9 cellular contexts compared by ENCODE assay signal in genomic region chr13:38718374-38718773, GRCh38. TPM values are rescaled to one million over a fixed set of nuclear protein-coding genes. Genes with fewer than 3 reads are reported as not detected.
"Had no signal": no experiment of that assay in that cellular context is flagged by ENCODE, and none has a peak within 500 bp of the region (broad histone marks: within the 10 kb centered on the region; RNA-seq: fewer than 3 reads in every experiment).

No MANE protein-coding gene starts in this region.

- H3K36me3 ChIP-seq: HAP-1 had no signal

- DNase-seq: GM23248, GOT3, H7, H9, HCEC 1CT, HFFc6 had no signal

- ATAC-seq: GM23338, HCT116 had no signal

- H3K27ac ChIP-seq: GM23248 had no signal

- H3K4me3 ChIP-seq: GM23248, GM23338, HAP-1 had no signal

- H3K9me3 ChIP-seq: HAP-1 had no signal

RNA-seq across cellular contexts. Expression of gene FREM2, which starts 31.5 kb away (rescaled TPM):
- total RNA-seq: GM23248, HFFc6 had no signal
